ENCODE assay signal across 8 cellular contexts in genomic region chr13:29847501-29847983, GRCh38. TPM values are rescaled to one million over a fixed set of nuclear protein-coding genes. Genes with fewer than 3 reads are reported as not detected.
DNase-seq lines count a peak whose midpoint lies in the region; ATAC-seq and TF ChIP-seq lines count a peak whose summit lies in the region.

No MANE protein-coding gene starts in this region.

- 0 to 3% (median 2%) methylated on average over 13 of the region's 13 CpGs for WGBS in heart left ventricle, 4 donors

- DNase-seq in heart left ventricle = no peak
- no peak for DNase-seq in Right ventricle myocardium superior
- peak; percentile 78 for DNase-seq in RPMI7951 (ENCODE audit: low read depth)

- H3K27ac ChIP-seq in heart left ventricle = peak overlapping the region; percentile 36 to 99 (median 72)
- peak overlapping the region; percentile 75 for H3K27ac ChIP-seq in duodenal mucosa (ENCODE audit: low read depth, low read length)
- H3K27ac ChIP-seq in muscle layer of duodenum (ENCODE audit: low read length) = peak overlapping the region; percentile 84

- no peaks in the 10 kb centered on the region for H3K9me3 ChIP-seq in heart left ventricle
- H3K9me3 ChIP-seq in duodenal mucosa (ENCODE audit: control insufficient read depth in 1 of 2, low read length in 2 of 2) = no peaks in the 10 kb centered on the region
- H3K9me3 ChIP-seq in muscle layer of duodenum (ENCODE audit: control insufficient read depth in 1 of 2, low read length in 2 of 2) = no peaks in the 10 kb centered on the region

- TF ChIP-seq CTCF in heart left ventricle (IDR thresholded peaks at IDR 0.05) = no peak

- H3K4me3 ChIP-seq in heart left ventricle (peak overlapping the region; percentile 10 to 96 (median 82)), duodenal mucosa (ENCODE audit: low read depth in 1 of 2, low read length in 2 of 2) (peak overlapping the region; percentile 81 to 98), muscle layer of duodenum (ENCODE audit: low read depth in 1 of 2, low read length in 2 of 2) (peak overlapping the region; percentile 85 to 90)

- ATAC-seq in heart left ventricle (no peak), Right ventricle myocardium superior (ENCODE audit: poor library complexity) (no peak), HG03469 (IDR thresholded peaks at IDR 0.05; ENCODE audit: unreplicated experiment) (no peak), HG02840 (IDR thresholded peaks at IDR 0.05; ENCODE audit: low FRiP score, unreplicated experiment) (no peak), HG03108 (IDR thresholded peaks at IDR 0.05; ENCODE audit: unreplicated experiment) (no peak)

- H3K27me3 ChIP-seq in heart left ventricle (no peaks in the 10 kb centered on the region), duodenal mucosa (ENCODE audit: control insufficient read depth in 1 of 2, insufficient read depth in 2 of 2, low read length in 2 of 2) (no peaks in the 10 kb centered on the region), muscle layer of duodenum (ENCODE audit: low read depth, low read length) (no peaks in the 10 kb centered on the region)

- H3K9ac ChIP-seq in duodenal mucosa (ENCODE audit: low read depth in 1 of 2, low read length in 2 of 2) = peak overlapping the region; percentile 71 to 91

- intact Hi-C loops in heart left ventricle (cut with DNase I) = loop anchor here in 9 of 10 donors (2.0 to 10.0 kb wide), 10 partner anchors 73 to 343 kb away; no protein-coding TSS in a partner anchor
- intact Hi-C loops in Right ventricle myocardium superior (cut with DNase I) = loop anchor here (5.0 to 10.0 kb wide), 2 partner anchors 75 to 343 kb away; no protein-coding TSS in a partner anchor

- H3K4me1 ChIP-seq in heart left ventricle (peaks cover 0 to 48% (median 28%) of the 10 kb centered on the region in 12 donors), duodenal mucosa (ENCODE audit: control insufficient read depth in 1 of 2, insufficient read depth in 2 of 2, low read length in 2 of 2) (peaks cover 17 to 19% of the 10 kb centered on the region in 2 donors), muscle layer of duodenum (ENCODE audit: control insufficient read depth in 1 of 2, insufficient read depth in 2 of 2, low read length in 2 of 2) (peaks cover 0 to 9% of the 10 kb centered on the region in 2 donors)

- H3K36me3 ChIP-seq in heart left ventricle (no peaks in the 10 kb centered on the region), duodenal mucosa (ENCODE audit: control insufficient read depth in 1 of 2, insufficient read depth in 2 of 2, low read length in 2 of 2) (no peaks in the 10 kb centered on the region), muscle layer of duodenum (ENCODE audit: control insufficient read depth in 1 of 2, insufficient read depth in 2 of 2, low read length in 2 of 2) (peaks cover 0 to 8% of the 10 kb centered on the region in 2 donors)

- TF ChIP-seq POLR2A in heart left ventricle (IDR thresholded peaks at IDR 0.05) = no peak

RNA-seq across cellular contexts. Expression of gene UBL3, which starts 2.9 kb away (rescaled TPM):
- total RNA-seq in heart left ventricle (10 to 100 TPM; 19.0 to 27.7 (median 21.2) TPM), Right ventricle myocardium superior (21.1 TPM)
- polyA plus RNA-seq in heart left ventricle = 10 to 100 TPM in 1 of 2 donors, 1 to 10 TPM in 1; 9.1 to 19.4 TPM
- 20.1 and 24.5 TPM in 2 replicates for total RNA-seq in RPMI7951 (2014; rRNA removed; shearing (Covaris generic))
